In genomic region chr9:124263800-124264426, GRCh38 we compare ENCODE assay signal across 11 cellular contexts. TPM values are rescaled to one million over a fixed set of nuclear protein-coding genes. Genes with fewer than 3 reads are reported as not detected.
A peak's percentile ranks its signal among the peaks of the same experiment; 100 is the strongest.
DNase-seq lines count a peak whose midpoint lies in the region; ATAC-seq and TF ChIP-seq lines count a peak whose summit lies in the region.
"Had no signal": no experiment of that assay in that cellular context is flagged by ENCODE, and none has a peak within 500 bp of the region (broad histone marks: within the 10 kb centered on the region; RNA-seq: fewer than 3 reads in every experiment).

No MANE protein-coding gene starts in this region.

- peak overlapping the region; percentile 77 to 98 (median 96) for H3K4me3 Mint-ChIP-seq in IgD-negative memory B cell
- no peak overlapping the region for H3K4me3 Mint-ChIP-seq in activated T-helper 1 cell treated with anti-CD3 and anti-CD28 coated beads, Interleukin-12 subunit alpha, Interleukin-12 subunit beta, Interleukin-2, Interleukin-4 antibody, amounts not matched to agents 30 ng/mL and 10 ng/mL and 1 ng/mL, durations not matched to agents 14 hours and 24 hours and 36 hours
- H3K4me3 Mint-ChIP-seq: CD4-positive, CD25-positive, alpha-beta regulatory T cell; T-helper 17 cell had no signal

- DNase-seq in epithelial cell of proximal tubule (ENCODE audit: low read depth), result no peak
- DNase-seq in osteoblast (ENCODE audit: insufficient read length, low spot score, missing footprints), result peak; percentile 53
- no peak for DNase-seq in stimulated activated CD4-positive, alpha-beta T cell treated with anti-CD3 and anti-CD28 coated beads, Interleukin-4, amount 100 ng/mL, for 24 hours
- DNase-seq in activated T-helper 1 cell treated with anti-CD3 and anti-CD28 coated beads, Interleukin-12 subunit alpha, Interleukin-12 subunit beta, Interleukin-2, Interleukin-4 antibody, amounts not matched to agents 30 ng/mL and 10 ng/mL and 1 ng/mL, durations not matched to agents 14 hours and 24 hours and 36 hours (ENCODE audit: low spot score), result no peak
- DNase-seq in T-helper 1 cell, result no peak
- DNase-seq in heart right ventricle, result no peak
- DNase-seq: CD4-positive, CD25-positive, alpha-beta regulatory T cell; NCI-H69; T-helper 17 cell had no signal

- H3K36me3 Mint-ChIP-seq in IgD-negative memory B cell, result peaks cover 3% of the 10 kb centered on the region
- no peaks in the 10 kb centered on the region for H3K36me3 Mint-ChIP-seq in activated T-helper 1 cell treated with anti-CD3 and anti-CD28 coated beads, Interleukin-12 subunit alpha, Interleukin-12 subunit beta, Interleukin-2, Interleukin-4 antibody, amounts not matched to agents 30 ng/mL and 10 ng/mL and 1 ng/mL, durations not matched to agents 14 hours and 24 hours and 36 hours (ENCODE audit: low read depth)
- H3K36me3 Mint-ChIP-seq: CD4-positive, CD25-positive, alpha-beta regulatory T cell had no signal

- no peak overlapping the region for H3K9ac ChIP-seq in BLaER1

- WGBS in heart right ventricle, 2 donors, result 64 to 69% methylated on average over 22 of the region's 22 CpGs

- H3K9me3 ChIP-seq in BLaER1 (no peaks in the 10 kb centered on the region), osteoblast (ENCODE audit: low read depth, low read length) (no peaks in the 10 kb centered on the region), heart right ventricle (no peaks in the 10 kb centered on the region)

- H3K36me3 ChIP-seq in BLaER1 (peaks cover 25% of the 10 kb centered on the region), osteoblast (ENCODE audit: insufficient read depth, low read length) (peaks cover 40% of the 10 kb centered on the region), heart right ventricle (peaks cover 0 to 18% (median 0%) of the 10 kb centered on the region in 9 donors)

- H3K27ac ChIP-seq in BLaER1 (peak overlapping the region; percentile 39), osteoblast (ENCODE audit: low read depth, low read length) (peak overlapping the region; percentile 99), heart right ventricle (peak overlapping the region in 1 of 10 donors; percentile 93)

- H3K27me3 Mint-ChIP-seq in IgD-negative memory B cell, result peaks cover 2% of the 10 kb centered on the region
- peaks cover 27% of the 10 kb centered on the region for H3K27me3 Mint-ChIP-seq in activated T-helper 1 cell treated with anti-CD3 and anti-CD28 coated beads, Interleukin-12 subunit alpha, Interleukin-12 subunit beta, Interleukin-2, Interleukin-4 antibody, amounts not matched to agents 30 ng/mL and 10 ng/mL and 1 ng/mL, durations not matched to agents 14 hours and 24 hours and 36 hours (ENCODE audit: insufficient read depth)
- H3K27me3 Mint-ChIP-seq: CD4-positive, CD25-positive, alpha-beta regulatory T cell; T-helper 17 cell had no signal

- intact Hi-C loops in activated T-helper 1 cell treated with anti-CD3 and anti-CD28 coated beads, Interleukin-12 subunit alpha, Interleukin-12 subunit beta, Interleukin-2, Interleukin-4 antibody, amounts not matched to agents 30 ng/mL and 10 ng/mL and 1 ng/mL, durations not matched to agents 14 hours and 24 hours and 36 hours (cut with micrococcal nuclease), result no loop called here
- intact Hi-C loops in heart right ventricle (cut with DNase I), result loop anchor here in 1 of 10 donors (5.0 kb wide), 1 partner anchor 38 kb away; no protein-coding TSS in a partner anchor

- TF ChIP-seq CTCF in epithelial cell of proximal tubule (conservative IDR thresholded peaks at IDR 0.05; ENCODE audit: low read depth, low read length) (no peak), osteoblast (IDR thresholded peaks at IDR 0.05; ENCODE audit: extremely low read depth, low read depth, low read length) (no peak), heart right ventricle (IDR thresholded peaks at IDR 0.05) (no peak)

- peak overlapping the region; percentile 60 to 93 (median 88) for H3K27ac Mint-ChIP-seq in IgD-negative memory B cell
- H3K27ac Mint-ChIP-seq in activated T-helper 1 cell treated with anti-CD3 and anti-CD28 coated beads, Interleukin-12 subunit alpha, Interleukin-12 subunit beta, Interleukin-2, Interleukin-4 antibody, amounts not matched to agents 30 ng/mL and 10 ng/mL and 1 ng/mL, durations not matched to agents 14 hours and 24 hours and 36 hours, result no peak overlapping the region
- H3K27ac Mint-ChIP-seq: CD4-positive, CD25-positive, alpha-beta regulatory T cell; T-helper 17 cell had no signal

- ATAC-seq in heart right ventricle, result no peak

- no peaks in the 10 kb centered on the region for H3K27me3 ChIP-seq in BLaER1
- no peaks in the 10 kb centered on the region for H3K27me3 ChIP-seq in osteoblast (ENCODE audit: insufficient read depth, low read length)
- H3K27me3 ChIP-seq in heart right ventricle, result no peaks in the 10 kb centered on the region

- H2AFZ ChIP-seq in osteoblast (ENCODE audit: low read length), result no peak overlapping the region

- H3K4me1 ChIP-seq in BLaER1 (peaks cover 100% of the 10 kb centered on the region), osteoblast (ENCODE audit: insufficient read depth, low read length) (peaks cover 85% of the 10 kb centered on the region), heart right ventricle (peaks cover 14 to 92% (median 56%) of the 10 kb centered on the region in 9 donors)

- no peaks in the 10 kb centered on the region for H3K9me3 Mint-ChIP-seq in IgD-negative memory B cell
- H3K9me3 Mint-ChIP-seq in activated T-helper 1 cell treated with anti-CD3 and anti-CD28 coated beads, Interleukin-12 subunit alpha, Interleukin-12 subunit beta, Interleukin-2, Interleukin-4 antibody, amounts not matched to agents 30 ng/mL and 10 ng/mL and 1 ng/mL, durations not matched to agents 14 hours and 24 hours and 36 hours, result no peaks in the 10 kb centered on the region
- H3K9me3 Mint-ChIP-seq: CD4-positive, CD25-positive, alpha-beta regulatory T cell had no signal

- H3K79me2 ChIP-seq in osteoblast (ENCODE audit: insufficient read depth, low read length), result peaks cover 96% of the 10 kb centered on the region

- H3K4me3 ChIP-seq in BLaER1, result no peak overlapping the region
- H3K4me3 ChIP-seq in epithelial cell of proximal tubule (ENCODE audit: low read depth, low read length), result peak overlapping the region; percentile 14
- peak overlapping the region; percentile 7 for H3K4me3 ChIP-seq in osteoblast (ENCODE audit: insufficient read depth, low read length)
- no peak overlapping the region for H3K4me3 ChIP-seq in heart right ventricle

- H4K20me1 ChIP-seq in BLaER1 (peaks cover 91% of the 10 kb centered on the region), osteoblast (ENCODE audit: insufficient read depth, low read length) (peaks cover 17% of the 10 kb centered on the region)

- peak overlapping the region; percentile 41 for H3K4me2 ChIP-seq in BLaER1
- H3K4me2 ChIP-seq in osteoblast (ENCODE audit: insufficient read depth, low read length), result peak overlapping the region; percentile 92

- peaks cover 53 to 75% (median 62%) of the 10 kb centered on the region in 3 donors for H3K4me1 Mint-ChIP-seq in IgD-negative memory B cell
- peaks cover 14% of the 10 kb centered on the region for H3K4me1 Mint-ChIP-seq in activated T-helper 1 cell treated with anti-CD3 and anti-CD28 coated beads, Interleukin-12 subunit alpha, Interleukin-12 subunit beta, Interleukin-2, Interleukin-4 antibody, amounts not matched to agents 30 ng/mL and 10 ng/mL and 1 ng/mL, durations not matched to agents 14 hours and 24 hours and 36 hours (ENCODE audit: low read depth)

RNA-seq across cellular contexts. Expression of gene NEK6, which starts 6.2 kb away (rescaled TPM):
- polyA plus RNA-seq in IgD-negative memory B cell, result 76.2 TPM
- total RNA-seq in epithelial cell of proximal tubule, result 23.5 and 38.0 TPM in 2 replicates
- 128 and 130 TPM in 2 replicates for total RNA-seq in osteoblast
- 17.4 and 21.0 TPM in 2 replicates for total RNA-seq in activated T-helper 1 cell treated with anti-CD3 and anti-CD28 coated beads, Interleukin-12 subunit alpha, Interleukin-12 subunit beta, Interleukin-2, Interleukin-4 antibody, amounts not matched to agents 30 ng/mL and 10 ng/mL and 1 ng/mL, durations not matched to agents 14 hours and 24 hours and 36 hours
- total RNA-seq in heart right ventricle, result 10 to 100 TPM in 4 of 10 donors, 1 to 10 TPM in 6; 4.6 to 22.4 (median 7.9) TPM
- polyA plus RNA-seq in heart right ventricle, result 1 to 10 TPM; 1.9 to 2.1 TPM

Comparison
In these comparisons a context has a peak if more than half of its experiments do, and no peak if none do; other contexts are left out.
1. H3K4me3 ChIP-seq: peak in epithelial cell of proximal tubule (single experiment) and osteoblast (single experiment); none in BLaER1 (single experiment) and heart right ventricle (0 of 10).